ENCODE assay signal across 1 cellular context in genomic region chr12:57089259-57090245, GRCh38.
TF ChIP-seq lines count a peak whose summit lies in the region.

No MANE protein-coding gene starts in this region.

TF ChIP-seq in HepG2, 621 proteins besides CTCF, POLR2A, EP300 and RAD21 (continued from another document and continues in another):
- no peak for TF ChIP-seq NKX3-1 (CRISPR knock-in tag; IDR thresholded peaks at IDR 0.05)
- no peak for TF ChIP-seq KDM4B (CRISPR knock-in tag; IDR thresholded peaks at IDR 0.05)
- no peak for TF ChIP-seq ZNF546 (CRISPR knock-in tag; conservative IDR thresholded peaks at IDR 0.05)
- no peak for TF ChIP-seq PTBP1 (IDR thresholded peaks at IDR 0.05; ENCODE audit: low read depth, low read length, poor library complexity, severe bottlenecking)
- TF ChIP-seq HNF1B (CRISPR knock-in tag; IDR thresholded peaks at IDR 0.05) = 0 out of 2 replicates have a peak, but pooled peaks have one; percentile 31
- TF ChIP-seq ZNF335 (CRISPR knock-in tag; IDR thresholded peaks at IDR 0.05) = 0 out of 2 replicates have a peak, but pooled peaks have one; percentile 30
- TF ChIP-seq SOX13 (IDR thresholded peaks at IDR 0.05) = peak; percentile 9; the same call in 1 of the 2 replicates
- peak in 1 of 2 experiments; percentile 25; a peak in 1 of 4 replicates for TF ChIP-seq SOX13 (CRISPR knock-in tag; conservative IDR thresholded peaks at IDR 0.05 in 1 of 2, IDR thresholded peaks at IDR 0.05 in 1 of 2)
- TF ChIP-seq RFXAP (CRISPR knock-in tag; IDR thresholded peaks at IDR 0.05; ENCODE audit: borderline replicate concordance) = no peak
- TF ChIP-seq ZNF800 (CRISPR knock-in tag; IDR thresholded peaks at IDR 0.05) = no peak
- TF ChIP-seq ZNF550 (CRISPR knock-in tag; IDR thresholded peaks at IDR 0.05; ENCODE audit: borderline replicate concordance) = no peak
- no peak for TF ChIP-seq ZGPAT (CRISPR knock-in tag; IDR thresholded peaks at IDR 0.05)
- TF ChIP-seq ATF2 (CRISPR knock-in tag; IDR thresholded peaks at IDR 0.05) = no peak
- TF ChIP-seq KMT2B (CRISPR knock-in tag; IDR thresholded peaks at IDR 0.05) = no peak
- TF ChIP-seq PBX3 (CRISPR knock-in tag; IDR thresholded peaks at IDR 0.05; ENCODE audit: borderline replicate concordance) = no peak
- no peak for TF ChIP-seq ARID2 (CRISPR knock-in tag; IDR thresholded peaks at IDR 0.05; ENCODE audit: borderline replicate concordance)
- TF ChIP-seq KLF6 (CRISPR knock-in tag; IDR thresholded peaks at IDR 0.05) = no peak
- TF ChIP-seq MBNL3 (CRISPR knock-in tag; conservative IDR thresholded peaks at IDR 0.05) = no peak
- no peak; the same call in 1 of the 2 replicates for TF ChIP-seq ZNF605 (CRISPR knock-in tag; IDR thresholded peaks at IDR 0.05)
- no peak for TF ChIP-seq CBX5 (CRISPR knock-in tag; IDR thresholded peaks at IDR 0.05; ENCODE audit: borderline replicate concordance)
- TF ChIP-seq BRD4 (CRISPR knock-in tag; IDR thresholded peaks at IDR 0.05) = no peak
- TF ChIP-seq PHF8 (CRISPR knock-in tag; IDR thresholded peaks at IDR 0.05) = no peak; the same call in 1 of the 2 replicates
- 0 out of 2 replicates have a peak, but pooled peaks have one; percentile 29 for TF ChIP-seq ZNF574 (CRISPR knock-in tag; IDR thresholded peaks at IDR 0.05)
- no peak for TF ChIP-seq TBL1XR1 (IDR thresholded peaks at IDR 0.05; ENCODE audit: borderline replicate concordance, low read length, partially characterized antibody)
- 0 out of 2 replicates have a peak, but pooled peaks have one; percentile 22 for TF ChIP-seq HNRNPL (IDR thresholded peaks at IDR 0.05; ENCODE audit: low read depth, low read length)
- TF ChIP-seq HNRNPH1 (optimal IDR thresholded peaks at IDR 0.05; ENCODE audit: low read depth, low read length) = no peak
- TF ChIP-seq AGO1 (IDR thresholded peaks at IDR 0.05; ENCODE audit: low read depth, low read length, poor library complexity, severe bottlenecking) = no peak
- no peak for TF ChIP-seq MAZ (IDR thresholded peaks at IDR 0.05; ENCODE audit: borderline replicate concordance, low read depth, low read length)
- no peak for TF ChIP-seq MAZ (CRISPR knock-in tag; IDR thresholded peaks at IDR 0.05; ENCODE audit: low read depth)
- TF ChIP-seq GLI4 (CRISPR knock-in tag; IDR thresholded peaks at IDR 0.05; ENCODE audit: borderline replicate concordance) = no peak
- TF ChIP-seq ZC3H13 (CRISPR knock-in tag; IDR thresholded peaks at IDR 0.05) = peak; percentile 54; the same call in 1 of the 2 replicates
- no peak for TF ChIP-seq ZNF562 (CRISPR knock-in tag; IDR thresholded peaks at IDR 0.05; ENCODE audit: borderline replicate concordance)
- TF ChIP-seq ZNF292 (CRISPR knock-in tag; IDR thresholded peaks at IDR 0.05; ENCODE audit: borderline replicate concordance, low read depth) = no peak
- TF ChIP-seq ARID5B (CRISPR knock-in tag; IDR thresholded peaks at IDR 0.05) = no peak
- peak; percentile 28; the same call in 1 of the 2 replicates for TF ChIP-seq ZFP91 (CRISPR knock-in tag; IDR thresholded peaks at IDR 0.05; ENCODE audit: borderline replicate concordance)
- TF ChIP-seq, protein P1, sequence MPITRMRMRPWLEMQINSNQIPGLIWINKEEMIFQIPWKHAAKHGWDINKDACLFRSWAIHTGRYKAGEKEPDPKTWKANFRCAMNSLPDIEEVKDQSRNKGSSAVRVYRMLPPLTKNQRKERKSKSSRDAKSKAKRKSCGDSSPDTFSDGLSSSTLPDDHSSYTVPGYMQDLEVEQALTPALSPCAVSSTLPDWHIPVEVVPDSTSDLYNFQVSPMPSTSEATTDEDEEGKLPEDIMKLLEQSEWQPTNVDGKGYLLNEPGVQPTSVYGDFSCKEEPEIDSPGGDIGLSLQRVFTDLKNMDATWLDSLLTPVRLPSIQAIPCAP (CRISPR knock-in tag; IDR thresholded peaks at IDR 0.05; ENCODE audit: low read depth) = no peak
- TF ChIP-seq ZNF552 (CRISPR knock-in tag; IDR thresholded peaks at IDR 0.05; ENCODE audit: borderline replicate concordance) = no peak
- TF ChIP-seq ETV6 (CRISPR knock-in tag; conservative IDR thresholded peaks at IDR 0.05) = no peak
- no peak for TF ChIP-seq ZNF512B (CRISPR knock-in tag; IDR thresholded peaks at IDR 0.05; ENCODE audit: borderline replicate concordance)
